In genomic region chr9:134538856-134539562, GRCh38 we compare ENCODE assay signal across 20 cellular contexts.
DNase-seq lines count a peak whose midpoint lies in the region; ATAC-seq and TF ChIP-seq lines count a peak whose summit lies in the region.
"Had no signal": no experiment of that assay in that cellular context is flagged by ENCODE, and none has a peak within 500 bp of the region (broad histone marks: within the 10 kb centered on the region; RNA-seq: fewer than 3 reads in every experiment).

No MANE protein-coding gene starts in this region.

- TF ChIP-seq CTCF in esophagus muscularis mucosa (IDR thresholded peaks at IDR 0.05) (no peak), right atrium auricular region (IDR thresholded peaks at IDR 0.05) (no peak)

- intact Hi-C loops in esophagus muscularis mucosa (cut with DNase I), result no loop called here
- intact Hi-C loops in posterior vena cava (cut with DNase I), result no loop called here

- H3K9me3 ChIP-seq in BLaER1 (peaks cover 17% of the 10 kb centered on the region), esophagus muscularis mucosa (no peaks in the 10 kb centered on the region), right atrium auricular region (no peaks in the 10 kb centered on the region)
- H3K9me3 ChIP-seq: MG63, uterus had no signal

- H3K4me1 ChIP-seq in BLaER1, result peaks cover 47% of the 10 kb centered on the region
- H3K4me1 ChIP-seq in esophagus muscularis mucosa, result peaks cover 0 to 45% (median 30%) of the 10 kb centered on the region in 4 donors
- peaks cover 0 to 8% of the 10 kb centered on the region in 2 donors for H3K4me1 ChIP-seq in right atrium auricular region
- H3K4me1 ChIP-seq: foreskin keratinocyte, uterus had no signal

- 77% methylated on average over 21 of the region's 21 CpGs for WGBS in esophagus muscularis mucosa

- H3K4me3 ChIP-seq in BLaER1 (no peak overlapping the region), esophagus muscularis mucosa (no peak overlapping the region), right atrium auricular region (no peak overlapping the region)
- H3K4me3 ChIP-seq: MG63, uterus had no signal

- ATAC-seq in GM21825 (IDR thresholded peaks at IDR 0.05; ENCODE audit: unreplicated experiment), result no peak
- no peak for ATAC-seq in GM21447 (IDR thresholded peaks at IDR 0.05; ENCODE audit: unreplicated experiment)
- ATAC-seq: activated naive CD4-positive, alpha-beta T cell treated with anti-CD3 and anti-CD28 coated beads, Interleukin-2, amount 50 U/mL, for 72 hours; foreskin keratinocyte had no signal

- TF ChIP-seq EP300 in esophagus muscularis mucosa (IDR thresholded peaks at IDR 0.05), result no peak

- H3K36me3 ChIP-seq in BLaER1, result no peaks in the 10 kb centered on the region
- no peaks in the 10 kb centered on the region for H3K36me3 ChIP-seq in esophagus muscularis mucosa
- no peaks in the 10 kb centered on the region for H3K36me3 ChIP-seq in right atrium auricular region
- H3K36me3 ChIP-seq: MG63, uterus had no signal

- DNase-seq in esophagus muscularis mucosa (ENCODE audit: extremely low spot score) (no peak), right atrium auricular region (ENCODE audit: low spot score) (no peak), posterior vena cava (ENCODE audit: low spot score) (peak; percentile 65), DMS 273 treated with DMSO at 0.1 percent for 48 hours (lab: John Stamatoyannopoulos, UW) (no peak)
- DNase-seq in stimulated activated CD4-positive, alpha-beta T cell treated with anti-CD3 and anti-CD28 coated beads, Interleukin-2, amount 100 ng/mL, for 24 hours, result no peak
- DNase-seq: activated B cell treated with CpG ODN at 0.5 μM for 24 hours; activated CD4-positive, alpha-beta memory T cell treated with anti-CD3 and anti-CD28 coated beads, Interleukin-2, amount 10 ng/mL, durations not matched to agents 7 days and 5 days; caudate nucleus; DMS53; foreskin keratinocyte; hippocampal formation; KBM-7; MG63; NCI-H1436; NCI-H446; uterus had no signal

- H3K27me3 ChIP-seq in BLaER1 (no peaks in the 10 kb centered on the region), esophagus muscularis mucosa (peaks cover 0 to 29% (median 0%) of the 10 kb centered on the region in 4 donors), right atrium auricular region (no peaks in the 10 kb centered on the region)
- H3K27me3 ChIP-seq: foreskin keratinocyte, MG63, uterus had no signal

- H3K9ac ChIP-seq in BLaER1, result no peak overlapping the region

- no peak for TF ChIP-seq POLR2A in esophagus muscularis mucosa (IDR thresholded peaks at IDR 0.05; ENCODE audit: low read depth)

- H4K20me1 ChIP-seq in BLaER1, result no peaks in the 10 kb centered on the region

- H3K27ac ChIP-seq in BLaER1 (no peak overlapping the region), esophagus muscularis mucosa (replicated peaks in 1 of 4) (peak overlapping the region; percentile 16 to 63 (median 49)), right atrium auricular region (peak overlapping the region; percentile 46 to 63)
- H3K27ac ChIP-seq: foreskin keratinocyte had no signal

- peak overlapping the region; percentile 54 for H3K4me2 ChIP-seq in BLaER1
